Comparison of ENCODE assay signal across 20 cellular contexts in genomic region chr20:51430198-51430950, GRCh38.
DNase-seq lines count a peak whose midpoint lies in the region; ATAC-seq, FAIRE-seq and TF ChIP-seq lines count a peak whose summit lies in the region.
"Had no signal": no experiment of that assay in that cellular context is flagged by ENCODE, and none has a peak within 500 bp of the region (broad histone marks: within the 10 kb centered on the region; RNA-seq: fewer than 3 reads in every experiment).

No MANE protein-coding gene starts in this region.

- peak overlapping the region; percentile 25 for H3K14ac ChIP-seq in trophoblast cell (ENCODE audit: low read length)

- H3K36me3 Mint-ChIP-seq in activated T-cell treated with anti-CD3 and anti-CD28 coated beads, Interleukin-2, amount 50 U/mL, for 24 hours (ENCODE audit: low read depth), result peaks cover 100% of the 10 kb centered on the region

- no peaks in the 10 kb centered on the region for H3K4me1 ChIP-seq in kidney (ENCODE audit: control insufficient read depth in 1 of 2, insufficient read depth in 1 of 2, low read depth in 1 of 2, low read length in 2 of 2)
- H3K4me1 ChIP-seq in trophoblast cell (ENCODE audit: control insufficient read depth in 1 of 2, insufficient read depth in 2 of 2, low read length in 2 of 2), result peaks cover 41 to 54% of the 10 kb centered on the region in 2 experiments

- no peaks in the 10 kb centered on the region for H3K27me3 Mint-ChIP-seq in activated T-cell treated with anti-CD3 and anti-CD28 coated beads, Interleukin-2, amount 50 U/mL, for 24 hours
- H3K27me3 Mint-ChIP-seq: CD4-positive, CD25-positive, alpha-beta regulatory T cell had no signal

- H3K4me1 Mint-ChIP-seq in activated T-cell treated with anti-CD3 and anti-CD28 coated beads, Interleukin-2, amount 50 U/mL, for 24 hours (ENCODE audit: low read depth), result peaks cover 79% of the 10 kb centered on the region

- H4K12ac ChIP-seq in trophoblast cell (ENCODE audit: low read depth, low read length), result no peak overlapping the region

- peak overlapping the region; percentile 97 for H2AK5ac ChIP-seq in trophoblast cell (ENCODE audit: low read length)

- H2BK120ac ChIP-seq in trophoblast cell (ENCODE audit: insufficient read depth, low read length, poor library complexity), result peak overlapping the region; percentile 95

- H2AFZ ChIP-seq in trophoblast cell (ENCODE audit: insufficient read depth, low read length, poor library complexity), result no peak overlapping the region
- H2AFZ ChIP-seq: GM23338 had no signal

- no peak overlapping the region for H3K23ac ChIP-seq in trophoblast cell (ENCODE audit: low read length)

- peak overlapping the region; percentile 91 for H2BK12ac ChIP-seq in trophoblast cell (ENCODE audit: low read length)

- no peak overlapping the region for H3K4me3 Mint-ChIP-seq in activated T-cell treated with anti-CD3 and anti-CD28 coated beads, Interleukin-2, amount 50 U/mL, for 24 hours
- H3K4me3 Mint-ChIP-seq: CD4-positive, CD25-positive, alpha-beta regulatory T cell; GM23338 had no signal

- H3K18ac ChIP-seq in trophoblast cell (ENCODE audit: low read length), result peak overlapping the region; percentile 94

- no peaks in the 10 kb centered on the region for H3K27me3 ChIP-seq in trophoblast cell (ENCODE audit: insufficient read depth, low read length)
- H3K27me3 ChIP-seq: MG63, Peyer's patch had no signal

- intact Hi-C loops in kidney (cut with DNase I), result no loop called here

- H3K4me3 ChIP-seq in kidney (ENCODE audit: low read length in 2 of 2) (no peak overlapping the region), trophoblast cell (ENCODE audit: low read depth, low read length) (no peak overlapping the region)
- H3K4me3 ChIP-seq: GM12878, GM23338, MG63, Peyer's patch had no signal

- WGBS in trophoblast cell (ENCODE audit: extremely low coverage, insufficient coverage, insufficient read length), result no CpG with 5 or more reads among the region's 14 CpGs

- peak overlapping the region; percentile 100 for H2BK5ac ChIP-seq in trophoblast cell (ENCODE audit: low read depth, low read length, poor library complexity)

- no peak for DNase-seq in activated T-cell treated with anti-CD3 and anti-CD28 coated beads, Interleukin-2, amount 50 U/mL, for 24 hours
- DNase-seq in activated T-cell treated with anti-CD3 and anti-CD28 coated beads, Interleukin-2, amount 50 U/mL, for 48 hours, result no peak
- DNase-seq in HTR-8/SVneo (ENCODE audit: insufficient read length, low spot score) (no peak), kidney (peak; percentile 2), trophoblast cell (no peak), OCI-M2 (lab: John Stamatoyannopoulos, UW; ENCODE audit: unreplicated experiment) (no peak)
- DNase-seq: 8988T; Calu3; CD4-positive, CD25-positive, alpha-beta regulatory T cell; DMS53; EL; HCEC 1CT; MG63; NCI-H1092 treated with DMSO at 0.1 percent for 48 hours; NCI-H1694 had no signal

- TF ChIP-seq CTCF in kidney (IDR thresholded peaks at IDR 0.05; ENCODE audit: borderline replicate concordance, extremely low read depth, insufficient read depth), result no peak

- H3K9ac ChIP-seq in kidney (ENCODE audit: low read length in 2 of 2), result no peak overlapping the region
- H3K9ac ChIP-seq in trophoblast cell (ENCODE audit: low read length), result no peak overlapping the region

- no peak for ATAC-seq in activated CD4-positive, CD25-positive, alpha-beta regulatory T cell treated with anti-CD3 and anti-CD28 coated beads, Interleukin-2, amount 50 U/mL, for 24 hours
- no peak for ATAC-seq in GM21360 (IDR thresholded peaks at IDR 0.05; ENCODE audit: unreplicated experiment)
- ATAC-seq: GM12878, GM23338 had no signal

- H4K91ac ChIP-seq in trophoblast cell (ENCODE audit: low read depth, low read length), result peak overlapping the region; percentile 99

- peaks cover 75% of the 10 kb centered on the region for H3K79me1 ChIP-seq in trophoblast cell (ENCODE audit: low read length)

- H4K8ac ChIP-seq in trophoblast cell (ENCODE audit: low read depth, low read length), result peak overlapping the region; percentile 74

- H3K36me3 ChIP-seq in kidney (ENCODE audit: control insufficient read depth in 1 of 2, insufficient read depth in 2 of 2, low read length in 2 of 2) (no peaks in the 10 kb centered on the region), trophoblast cell (ENCODE audit: control insufficient read depth in 1 of 2, insufficient read depth in 2 of 2, low read length in 2 of 2) (peaks cover 10 to 14% of the 10 kb centered on the region in 2 experiments)
- H3K36me3 ChIP-seq: MG63 had no signal

- H3K27ac ChIP-seq in kidney (ENCODE audit: low read depth in 2 of 2, low read length in 2 of 2) (no peak overlapping the region), trophoblast cell (ENCODE audit: low read depth, low read length) (peak overlapping the region; percentile 100)
- H3K27ac ChIP-seq: Peyer's patch had no signal

- peaks cover 28% of the 10 kb centered on the region for H3K79me2 ChIP-seq in trophoblast cell (ENCODE audit: control insufficient read depth, insufficient read depth, low read length, poor library complexity)

- H3K4ac ChIP-seq in trophoblast cell (ENCODE audit: low read depth, low read length), result no peak overlapping the region

- no peaks in the 10 kb centered on the region for H3K9me3 Mint-ChIP-seq in activated T-cell treated with anti-CD3 and anti-CD28 coated beads, Interleukin-2, amount 50 U/mL, for 24 hours
- H3K9me3 Mint-ChIP-seq: CD4-positive, CD25-positive, alpha-beta regulatory T cell; GM23338 had no signal

- peak overlapping the region; percentile 31 for H3K27ac Mint-ChIP-seq in activated T-cell treated with anti-CD3 and anti-CD28 coated beads, Interleukin-2, amount 50 U/mL, for 24 hours
- H3K27ac Mint-ChIP-seq: GM23338 had no signal

- no peak overlapping the region for H3K4me2 ChIP-seq in trophoblast cell (ENCODE audit: low read length)
- H3K4me2 ChIP-seq: GM23338 had no signal

- H3K9me3 ChIP-seq in kidney (ENCODE audit: control insufficient read depth in 1 of 2, low read length in 2 of 2), result no peaks in the 10 kb centered on the region
- no peaks in the 10 kb centered on the region for H3K9me3 ChIP-seq in trophoblast cell (ENCODE audit: insufficient read depth, low read depth, low read length)
- H3K9me3 ChIP-seq: MG63, Peyer's patch had no signal

- peak; percentile 48 for FAIRE-seq in HTR-8/SVneo (lab: Jason Lieb, UNC)
- no peak for FAIRE-seq in kidney (lab: Jason Lieb, UNC)
- FAIRE-seq: GM12878 had no signal
